ENCODE assay signal across 26 cellular contexts in genomic region chr5:74312746-74313145, GRCh38.
"Had no signal": no experiment of that assay in that cellular context is flagged by ENCODE, and none has a peak within 500 bp of the region (broad histone marks: within the 10 kb centered on the region; RNA-seq: fewer than 3 reads in every experiment).

No MANE protein-coding gene starts in this region.

- H3K4me1 ChIP-seq: vagina had no signal

- H3K9ac ChIP-seq: neural progenitor cell had no signal

- H3K9me3 ChIP-seq: breast epithelium, esophagus muscularis mucosa, left ventricle myocardium inferior, upper lobe of left lung, vagina had no signal

- H3K27me3 ChIP-seq: breast epithelium, esophagus muscularis mucosa, neural progenitor cell, upper lobe of left lung, vagina had no signal

- H3K27ac ChIP-seq: left ventricle myocardium inferior, neural progenitor cell, upper lobe of left lung, vagina had no signal

- H3K4me2 ChIP-seq: neural progenitor cell had no signal

- ATAC-seq: activated CD8-positive, alpha-beta memory T cell treated with anti-CD3 and anti-CD28 coated beads, Interleukin-2, amount 10 ng/mL, durations not matched to agents 7 days and 5 days; activated CD8-positive, alpha-beta T cell treated with anti-CD3 and anti-CD28 coated beads, Interleukin-2, amount 10 ng/mL, durations not matched to agents 7 days and 5 days; activated naive CD4-positive, alpha-beta T cell treated with anti-CD3 and anti-CD28 coated beads, Interleukin-2, amount 50 U/mL, for 72 hours; activated T-cell treated with anti-CD3 and anti-CD28 coated beads, Interleukin-2, amount 50 U/mL, for 72 hours; natural killer cell; T-cell had no signal

- H3K4me3 ChIP-seq: breast epithelium, esophagus muscularis mucosa, left ventricle myocardium inferior, lung, neural progenitor cell, upper lobe of left lung, vagina had no signal

- H3K36me3 ChIP-seq: breast epithelium, esophagus muscularis mucosa, left ventricle myocardium inferior, neural progenitor cell, upper lobe of left lung, vagina had no signal

- DNase-seq: activated B cell treated with CpG ODN at 0.5 μM for 24 hours; activated CD8-positive, alpha-beta memory T cell treated with anti-CD3 and anti-CD28 coated beads, Interleukin-2, amount 10 ng/mL, durations not matched to agents 7 days and 5 days; activated CD8-positive, alpha-beta T cell treated with anti-CD3 and anti-CD28 coated beads, Interleukin-2, amount 10 ng/mL, durations not matched to agents 7 days and 5 days; activated naive CD4-positive, alpha-beta T cell; activated T-cell treated with anti-CD3 and anti-CD28 coated beads for 4 hours; activated T-cell treated with anti-CD3 and anti-CD28 coated beads, Interleukin-2, amount 50 U/mL, for 72 hours; aorta; central memory CD4-positive, alpha-beta T cell; effector CD4-positive, alpha-beta T cell; foreskin melanocyte; islet precursor cell; mesendoderm; natural killer cell; occipital lobe; posterior cingulate gyrus; stimulated activated CD4-positive, alpha-beta T cell treated with anti-CD3 and anti-CD28 coated beads, Interleukin-2, amount 100 ng/mL, for 48 hours; stimulated activated naive CD4-positive, alpha-beta T cell treated with Interleukin-2 at 50 U/mL for 16 hours; T-cell; upper lobe of left lung had no signal
